Comparison of ENCODE assay signal across 9 cellular contexts in the genomic region with DNA sequence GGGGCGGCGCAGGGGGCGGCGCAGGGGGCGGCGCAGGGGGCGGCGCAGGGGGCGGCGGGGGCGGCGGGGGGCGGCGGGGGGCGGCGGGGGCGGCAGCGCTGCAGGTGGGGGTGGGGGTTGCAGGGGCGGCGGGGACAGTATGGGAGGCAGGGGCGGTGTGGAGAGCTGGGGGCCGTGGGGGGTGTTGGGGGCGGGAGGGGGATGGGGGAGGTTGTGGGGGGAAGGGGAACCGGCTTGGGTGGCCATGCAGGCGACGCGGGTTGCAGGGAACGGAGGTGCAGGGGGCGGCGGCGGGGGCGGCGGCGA. TPM values are rescaled to one million over a fixed set of nuclear protein-coding genes. Genes with fewer than 3 reads are reported as not detected.
A peak's percentile ranks its signal among the peaks of the same experiment; 100 is the strongest.
DNase-seq lines count a peak whose midpoint lies in the region; ATAC-seq and TF ChIP-seq lines count a peak whose summit lies in the region.
"Had no signal": no experiment of that assay in that cellular context is flagged by ENCODE, and none has a peak within 500 bp of the region (broad histone marks: within the 10 kb centered on the region; RNA-seq: fewer than 3 reads in every experiment).

No MANE protein-coding gene starts in this region.

- H2BK5ac ChIP-seq in neuronal stem cell (ENCODE audit: low read length), result no peak overlapping the region

- TF ChIP-seq POLR2A in breast epithelium (IDR thresholded peaks at IDR 0.05), result no peak

- H4K91ac ChIP-seq in neuronal stem cell (ENCODE audit: low read depth, low read length, poor library complexity), result no peak overlapping the region

- peaks cover 1% of the 10 kb centered on the region for H3K27me3 Mint-ChIP-seq in activated T-cell treated with anti-CD3 and anti-CD28 coated beads, Interleukin-2, amount 50 U/mL, for 72 hours (ENCODE audit: low read depth)

- no peak for ATAC-seq in activated T-cell treated with anti-CD3 and anti-CD28 coated beads, Interleukin-2, amount 50 U/mL, for 72 hours (replicated peaks in 1 of 2)

- H3K27ac Mint-ChIP-seq in activated T-cell treated with anti-CD3 and anti-CD28 coated beads, Interleukin-2, amount 50 U/mL, for 72 hours, result no peak overlapping the region

- H3K79me1 ChIP-seq in neuronal stem cell (ENCODE audit: low read depth, low read length), result peaks cover 2% of the 10 kb centered on the region

- peaks cover 32% of the 10 kb centered on the region for H3K4me1 Mint-ChIP-seq in activated T-cell treated with anti-CD3 and anti-CD28 coated beads, Interleukin-2, amount 50 U/mL, for 72 hours (ENCODE audit: low read depth)

- no peak overlapping the region for H2BK120ac ChIP-seq in neuronal stem cell (ENCODE audit: low read depth, low read length)

- H3K27ac ChIP-seq in breast epithelium (peak overlapping the region; percentile 79 to 98), neuronal stem cell (replicated peaks; ENCODE audit: low read length) (no peak overlapping the region)

- no peak overlapping the region for H3K4ac ChIP-seq in neuronal stem cell (ENCODE audit: low read length)

- no peak for TF ChIP-seq CTCF in AG04449 (IDR thresholded peaks at IDR 0.05; ENCODE audit: insufficient read depth, low read length, missing control alignments)
- TF ChIP-seq CTCF in breast epithelium (IDR thresholded peaks at IDR 0.05), result no peak
- no peak for TF ChIP-seq CTCF in foreskin fibroblast (IDR thresholded peaks at IDR 0.05; ENCODE audit: low read depth, low read length)

- H3K36me3 Mint-ChIP-seq in activated T-cell treated with anti-CD3 and anti-CD28 coated beads, Interleukin-2, amount 50 U/mL, for 72 hours (ENCODE audit: insufficient read depth in 2 of 2), result peaks cover 1 to 3% of the 10 kb centered on the region in 2 donors
- H3K36me3 Mint-ChIP-seq: naive B cell had no signal

- peaks cover 0 to 1% of the 10 kb centered on the region in 2 donors for H3K27me3 ChIP-seq in breast epithelium
- peaks cover 0 to 23% (median 0%) of the 10 kb centered on the region in 3 experiments for H3K27me3 ChIP-seq in neuronal stem cell (ENCODE audit: control insufficient read depth in 3 of 3, insufficient read depth in 3 of 3, low read depth in 1 of 3, low read length in 3 of 3)

- no peak overlapping the region for H3K14ac ChIP-seq in neuronal stem cell (ENCODE audit: low read length)

- H3K23ac ChIP-seq in neuronal stem cell (ENCODE audit: low read depth, low read length, poor library complexity), result no peak overlapping the region

- H3K36me3 ChIP-seq in breast epithelium (no peaks in the 10 kb centered on the region), neuronal stem cell (replicated peaks in 1 of 2; ENCODE audit: control insufficient read depth in 2 of 2, insufficient read depth in 2 of 2, low read length in 2 of 2) (no peaks in the 10 kb centered on the region)

- H3K9me3 Mint-ChIP-seq in activated T-cell treated with anti-CD3 and anti-CD28 coated beads, Interleukin-2, amount 50 U/mL, for 72 hours, result no peaks in the 10 kb centered on the region
- H3K9me3 Mint-ChIP-seq: naive B cell had no signal

- no peak overlapping the region for H4K8ac ChIP-seq in neuronal stem cell (ENCODE audit: low read depth, low read length)

- peak overlapping the region; percentile 92 for H2AFZ ChIP-seq in neuronal stem cell (ENCODE audit: low read length)

- H3K4me2 ChIP-seq in neuronal stem cell (ENCODE audit: insufficient read depth, low read length, poor library complexity, severe bottlenecking), result peak overlapping the region; percentile 80

- intact Hi-C loops in breast epithelium (cut with DNase I; ENCODE audit: low total_unique reads), result no loop called here

- peak overlapping the region; percentile 59 for H3K4me3 ChIP-seq in AG04449 (ENCODE audit: low read depth, low read length)
- H3K4me3 ChIP-seq in breast epithelium, result peak overlapping the region; percentile 41 to 87 (median 55)
- H3K4me3 ChIP-seq in neuronal stem cell (ENCODE audit: low read length in 2 of 2), result peak overlapping the region in 1 of 2 donors; percentile 40
- peak overlapping the region in 1 of 2 donors; percentile 49 for H3K4me3 ChIP-seq in foreskin fibroblast (ENCODE audit: low read depth in 1 of 2, low read length in 2 of 2)

- no peaks in the 10 kb centered on the region for H3K9me3 ChIP-seq in breast epithelium
- H3K9me3 ChIP-seq in neuronal stem cell (replicated peaks in 1 of 2; ENCODE audit: control insufficient read depth in 2 of 2, insufficient read depth in 1 of 2, low read depth in 1 of 2, low read length in 2 of 2), result no peaks in the 10 kb centered on the region

- H2AK5ac ChIP-seq in neuronal stem cell (ENCODE audit: low read depth, low read length), result no peak overlapping the region

- CTCF ChIA-PET in AG04449 (lab: Yijun Ruan, JAX), result interaction anchor here (0.7 to 6.7 kb wide), 25 partner anchors 10 to 370 kb away, joined by 3 to 164 read pairs (median 6); no protein-coding TSS in a partner anchor
- CTCF ChIA-PET in HEK293T (lab: Yijun Ruan, JAX), result interaction anchor here (0.5 to 1.8 kb wide), 7 partner anchors 13 to 170 kb away, joined by 3 to 30 read pairs (median 4); no protein-coding TSS in a partner anchor

- DNase-seq in AG04449 (ENCODE audit: low read depth, low spot score) (no peak), HEK293T (ENCODE audit: extremely low spot score) (peak; percentile 71), breast epithelium (ENCODE audit: low spot score in 2 of 2) (no peak), neuronal stem cell (ENCODE audit: low spot score) (no peak), NCI-H82 (lab: John Stamatoyannopoulos, UW) (no peak), foreskin fibroblast (no peak), DMS114 treated with DMSO at 0.1 percent for 48 hours (lab: John Stamatoyannopoulos, UW; ENCODE audit: unreplicated experiment) (no peak)
- no peak for DNase-seq in activated T-cell treated with anti-CD3 and anti-CD28 coated beads, Interleukin-2, amount 50 U/mL, for 72 hours

- WGBS in neuronal stem cell (ENCODE audit: extremely low coverage in 2 of 2, insufficient read length in 2 of 2, insufficient replicate concordance in 1 of 2), 2 donors, result no CpG with 5 or more reads among the region's 34 CpGs

- no peaks in the 10 kb centered on the region for H3K4me1 ChIP-seq in breast epithelium
- H3K4me1 ChIP-seq in neuronal stem cell (ENCODE audit: control insufficient read depth in 2 of 2, insufficient read depth in 1 of 2, low read depth in 1 of 2, low read length in 2 of 2), result peaks cover 8 to 9% of the 10 kb centered on the region in 2 donors

- H2BK15ac ChIP-seq in neuronal stem cell (ENCODE audit: low read length), result peak overlapping the region; percentile 19

- POLR2A ChIA-PET in AG04449 (lab: Yijun Ruan, JAX) (no interaction called here), HEK293T (lab: Yijun Ruan, JAX) (interaction anchor here (1.0 to 1.6 kb wide), 4 partner anchors 37 to 267 kb away, joined by 3 to 9 read pairs (median 4); no protein-coding TSS in a partner anchor)

- no peak overlapping the region for H2BK12ac ChIP-seq in neuronal stem cell (ENCODE audit: low read length)

- peak overlapping the region in 1 of 2 donors; percentile 47 for H3K4me3 Mint-ChIP-seq in activated T-cell treated with anti-CD3 and anti-CD28 coated beads, Interleukin-2, amount 50 U/mL, for 72 hours

- H3K18ac ChIP-seq in neuronal stem cell (ENCODE audit: low read length), result peak overlapping the region; percentile 99

- H3K9ac ChIP-seq in neuronal stem cell (ENCODE audit: low read depth, low read length, poor library complexity), result no peak overlapping the region

TF ChIP-seq in HEK293T, 16 proteins besides CTCF, POLR2A, EP300 and RAD21:
- no peak for TF ChIP-seq ARNT (IDR thresholded peaks at IDR 0.05)
- no peak for TF ChIP-seq FOXA1 (IDR thresholded peaks at IDR 0.05)
- TF ChIP-seq, protein P1, sequence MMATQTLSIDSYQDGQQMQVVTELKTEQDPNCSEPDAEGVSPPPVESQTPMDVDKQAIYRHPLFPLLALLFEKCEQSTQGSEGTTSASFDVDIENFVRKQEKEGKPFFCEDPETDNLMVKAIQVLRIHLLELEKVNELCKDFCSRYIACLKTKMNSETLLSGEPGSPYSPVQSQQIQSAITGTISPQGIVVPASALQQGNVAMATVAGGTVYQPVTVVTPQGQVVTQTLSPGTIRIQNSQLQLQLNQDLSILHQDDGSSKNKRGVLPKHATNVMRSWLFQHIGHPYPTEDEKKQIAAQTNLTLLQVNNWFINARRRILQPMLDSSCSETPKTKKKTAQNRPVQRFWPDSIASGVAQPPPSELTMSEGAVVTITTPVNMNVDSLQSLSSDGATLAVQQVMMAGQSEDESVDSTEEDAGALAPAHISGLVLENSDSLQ (IDR thresholded peaks at IDR 0.05), result no peak
- no peak for TF ChIP-seq ZNF384 (IDR thresholded peaks at IDR 0.05)
- TF ChIP-seq NFRKB (IDR thresholded peaks at IDR 0.05), result no peak
- TF ChIP-seq FOXM1 (IDR thresholded peaks at IDR 0.05; ENCODE audit: borderline replicate concordance), result no peak
- no peak for TF ChIP-seq SUZ12 (IDR thresholded peaks at IDR 0.05)
- no peak for TF ChIP-seq ELF4 (IDR thresholded peaks at IDR 0.05)
- TF ChIP-seq SP1 (IDR thresholded peaks at IDR 0.05), result no peak
- no peak for TF ChIP-seq HDGF (IDR thresholded peaks at IDR 0.05; ENCODE audit: borderline replicate concordance)
- no peak for TF ChIP-seq L3MBTL2 (conservative IDR thresholded peaks at IDR 0.05)
- no peak for TF ChIP-seq FOXK2 (IDR thresholded peaks at IDR 0.05)
- TF ChIP-seq TARDBP (IDR thresholded peaks at IDR 0.05), result no peak

RNA-seq across cellular contexts. Expression of a gene that starts 13.0 kb away (rescaled TPM):
- total RNA-seq in breast epithelium, result 1 to 10 TPM; 5.6 to 6.7 (median 6.6) TPM
- 16.6 TPM for polyA plus RNA-seq in neuronal stem cell (2013, experiment 1 of 2)
- polyA plus RNA-seq in neuronal stem cell (2013, experiment 2 of 2), result 16.2 TPM
- 10 to 100 TPM; 30.4 to 40.1 TPM for total RNA-seq in activated T-cell treated with anti-CD3 and anti-CD28 coated beads, Interleukin-2, amount 50 U/mL, for 72 hours

Comparison
In these comparisons a context has a peak if more than half of its experiments do, and no peak if none do; other contexts are left out.
1. RNA of a gene that starts 13.0 kb away (total RNA-seq): 30.4 to 40.1 TPM in activated T-cell treated with anti-CD3 and anti-CD28 coated beads, Interleukin-2, amount 50 U/mL, for 72 hours; 5.6 to 6.7 TPM in breast epithelium; every median in the first group is over 4 times any median in the second.